Comparison of ENCODE assay signal across 8 cellular contexts in genomic region chr16:66604376-66605176, GRCh38. TPM values are rescaled to one million over a fixed set of nuclear protein-coding genes. Genes with fewer than 3 reads are reported as not detected.
DNase-seq lines count a peak whose midpoint lies in the region; ATAC-seq and TF ChIP-seq lines count a peak whose summit lies in the region.

Gene CMTM3, plus strand, starts transcription at chr16:66604704. Its CDS starts 102 bp downstream, at chr16:66604806.

- H4K20me1 ChIP-seq in osteoblast (ENCODE audit: insufficient read depth, low read length) = peaks cover 7% of the 10 kb centered on the region

- H3K4me2 ChIP-seq in osteoblast (ENCODE audit: insufficient read depth, low read length) = peak within 1 kb of the TSS; percentile 82

- H3K4me1 ChIP-seq in osteoblast (ENCODE audit: insufficient read depth, low read length) (peaks cover 21% of the 10 kb centered on the region), tibial artery (peaks cover 0 to 41% (median 28%) of the 10 kb centered on the region in 4 donors)

- intact Hi-C loops in tibial artery (cut with DNase I; ENCODE audit: low total_unique reads) = loop anchor here (5.0 to 10.0 kb wide), 4 partner anchors 130 to 263 kb away; partner anchors contain the start of gene DYNC1LI2

- H3K27ac ChIP-seq in osteoblast (ENCODE audit: low read depth, low read length) = peak within 1 kb of the TSS; percentile 48
- peak within 1 kb of the TSS; percentile 68 to 78 for H3K27ac ChIP-seq in tibial artery

- in situ Hi-C loops in ACHN (cut with HindIII; ENCODE audit: low pct_ligation_motif_present, low pct_unique_long_range_greater_than_20kb, low sequenced_read_pairs) = no loop called here

- no peaks in the 10 kb centered on the region for H3K9me3 ChIP-seq in osteoblast (ENCODE audit: low read depth, low read length)
- no peaks in the 10 kb centered on the region for H3K9me3 ChIP-seq in tibial artery

- H3K4me3 ChIP-seq in osteoblast (ENCODE audit: insufficient read depth, low read length) (peak within 1 kb of the TSS; percentile 84), tibial artery (peak within 1 kb of the TSS; percentile 56 to 65)

- peak; percentile 45 for TF ChIP-seq CTCF in osteoblast (IDR thresholded peaks at IDR 0.05; ENCODE audit: extremely low read depth, low read depth, low read length)
- TF ChIP-seq CTCF in tibial artery (IDR thresholded peaks at IDR 0.05) = peak; percentile 65 to 76

- DNase-seq in ACHN (peak; percentile 80), RPMI8226 (peak; percentile 63), foreskin melanocyte (peak; percentile 29), osteoblast (ENCODE audit: insufficient read length, low spot score, missing footprints) (peak; percentile 98), tibial artery (peak; percentile 50 to 74)
- peak; percentile 65 for DNase-seq in activated effector memory CD4-positive, alpha-beta T cell treated with Interleukin-2 at 50 U/mL for 16 hours

- peak within 1 kb of the TSS; percentile 70 for H2AFZ ChIP-seq in osteoblast (ENCODE audit: low read length)

- H3K36me3 ChIP-seq in osteoblast (ENCODE audit: insufficient read depth, low read length) (peaks cover under 1% of the 10 kb centered on the region), tibial artery (peaks cover 0 to 3% (median 1%) of the 10 kb centered on the region in 3 donors)

- H3K27me3 ChIP-seq in osteoblast (ENCODE audit: insufficient read depth, low read length) (no peaks in the 10 kb centered on the region), tibial artery (peaks cover 0 to 18% of the 10 kb centered on the region in 2 donors)

- peak; percentile 43 for ATAC-seq in GM18519 (IDR thresholded peaks at IDR 0.05; ENCODE audit: low FRiP score, unreplicated experiment)
- ATAC-seq in HG03432 (IDR thresholded peaks at IDR 0.05; ENCODE audit: unreplicated experiment) = peak; percentile 56

- peaks cover 26% of the 10 kb centered on the region for H3K79me2 ChIP-seq in osteoblast (ENCODE audit: insufficient read depth, low read length)

RNA-seq across cellular contexts. Expression of gene CMTM3, which starts in this region (rescaled TPM):
- total RNA-seq in osteoblast = 24.6 and 29.8 TPM in 2 replicates

Comparison
In these comparisons a context has a peak if more than half of its experiments do, and no peak if none do; other contexts are left out.
1. Peak in every context shown above with its lines: DNase-seq, ATAC-seq, H3K4me3 ChIP-seq and H3K27ac ChIP-seq.
2. DNase-seq: peak in every context shown above with its lines; median percentile 98 in osteoblast; 80 in ACHN; 65 in activated effector memory CD4-positive, alpha-beta T cell treated with Interleukin-2 at 50 U/mL for 16 hours; 63 in RPMI8226; 62 in tibial artery; 29 in foreskin melanocyte.